ENCODE assay signal across 17 cellular contexts in the genomic region with DNA sequence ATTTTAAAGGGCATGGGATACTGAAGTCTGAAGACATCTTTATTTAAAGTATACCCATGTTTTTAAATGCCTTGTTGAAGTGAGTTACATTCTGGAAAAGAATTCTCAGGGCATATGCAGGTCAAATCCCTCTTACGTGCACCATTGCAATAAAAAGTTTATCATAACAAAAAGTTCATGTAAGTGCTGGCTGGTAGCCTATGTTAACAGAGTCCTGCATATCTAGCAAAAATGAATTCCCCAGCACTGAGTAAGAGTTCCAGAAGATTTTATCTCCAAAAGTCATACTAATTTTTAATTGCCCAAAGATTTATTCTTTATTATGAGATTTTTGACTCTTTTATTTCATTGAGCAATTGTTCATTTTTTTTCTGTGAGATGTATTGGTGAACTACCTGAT.
DNase-seq lines count a peak whose midpoint lies in the region; FAIRE-seq and TF ChIP-seq lines count a peak whose summit lies in the region.
"Had no signal": no experiment of that assay in that cellular context is flagged by ENCODE, and none has a peak within 500 bp of the region (broad histone marks: within the 10 kb centered on the region; RNA-seq: fewer than 3 reads in every experiment).

No MANE protein-coding gene starts in this region.

- H3K4me3 ChIP-seq in ACC112 (ENCODE audit: low read depth, low read length): no peak overlapping the region
- no peak overlapping the region for H3K4me3 ChIP-seq in LNCaP clone FGC (ENCODE audit: low read depth, low read length)
- no peak overlapping the region for H3K4me3 ChIP-seq in choroid plexus epithelial cell (ENCODE audit: low read depth, low read length)
- H3K4me3 ChIP-seq in ascending aorta: no peak overlapping the region
- H3K4me3 ChIP-seq: heart right ventricle had no signal

- H3K27ac ChIP-seq in ACC112 (ENCODE audit: low read depth, low read length) (peak overlapping the region; percentile 86), ascending aorta (no peak overlapping the region)
- H3K27ac ChIP-seq: heart right ventricle had no signal

- FAIRE-seq in D721Med (lab: Jason Lieb, UNC): no peak
- FAIRE-seq: GM12892 had no signal

- H3K79me2 ChIP-seq in ACC112 (ENCODE audit: control insufficient read depth, insufficient read depth, low read length, unreplicated experiment): no peaks in the 10 kb centered on the region

- peak; percentile 94 for DNase-seq in LNCaP clone FGC (ENCODE audit: low read depth)
- DNase-seq in choroid plexus epithelial cell (ENCODE audit: low read depth): peak; percentile 98
- DNase-seq in kidney glomerular epithelial cell (lab: John Stamatoyannopoulos, UW): peak; percentile 83
- DNase-seq in D721Med (ENCODE audit: insufficient read length, low spot score): no peak
- DNase-seq in NCI-H1436 (lab: John Stamatoyannopoulos, UW): no peak
- no peak for DNase-seq in NCI-H2171 (lab: John Stamatoyannopoulos, UW)
- no peak for DNase-seq in ascending aorta (ENCODE audit: low spot score in 2 of 2)
- DNase-seq: activated CD4-positive, CD25-positive, alpha-beta regulatory T cell; activated naive CD4-positive, alpha-beta T cell treated with anti-CD3 and anti-CD28 coated beads for 36 hours; central memory CD4-positive, alpha-beta T cell; GDM1; H9; heart right ventricle; MV-4-11; occipital lobe had no signal

- intact Hi-C loops in ascending aorta (cut with DNase I): no loop called here

- H3K9me3 ChIP-seq in ascending aorta: no peaks in the 10 kb centered on the region
- H3K9me3 ChIP-seq: heart right ventricle had no signal

- H3K27me3 ChIP-seq in ACC112 (ENCODE audit: insufficient read depth, low read length) (no peaks in the 10 kb centered on the region), ascending aorta (no peaks in the 10 kb centered on the region)
- H3K27me3 ChIP-seq: heart right ventricle had no signal

- TF ChIP-seq CTCF in LNCaP clone FGC (IDR thresholded peaks at IDR 0.05; ENCODE audit: control insufficient read depth, extremely low read depth, insufficient read depth) (no peak), choroid plexus epithelial cell (conservative IDR thresholded peaks at IDR 0.05; ENCODE audit: low read depth, low read length) (no peak), D721Med (IDR thresholded peaks at IDR 0.05; ENCODE audit: insufficient read depth, missing control alignments) (no peak), ascending aorta (IDR thresholded peaks at IDR 0.05) (no peak)

- H3K36me3 ChIP-seq in ACC112 (ENCODE audit: insufficient read depth, low read length): no peaks in the 10 kb centered on the region
- no peaks in the 10 kb centered on the region for H3K36me3 ChIP-seq in ascending aorta
- H3K36me3 ChIP-seq: heart right ventricle had no signal

- H3K4me1 ChIP-seq in ACC112 (ENCODE audit: control insufficient read depth, insufficient read depth, low read length, unreplicated experiment) (peaks cover 23% of the 10 kb centered on the region), ascending aorta (peaks cover 0 to 6% of the 10 kb centered on the region in 2 donors)
- H3K4me1 ChIP-seq: heart right ventricle had no signal

- H2AFZ ChIP-seq in ACC112 (ENCODE audit: low read length, unreplicated experiment): no peak overlapping the region

Comparison
In these comparisons a context has a peak if more than half of its experiments do, and no peak if none do; other contexts are left out.
1. DNase-seq: peak in LNCaP clone FGC (single experiment), choroid plexus epithelial cell (single experiment) and kidney glomerular epithelial cell (single experiment); none in D721Med (single experiment), NCI-H1436 (single experiment), NCI-H2171 (single experiment) and ascending aorta (0 of 2).